Comparison of ENCODE assay signal across 10 cellular contexts in the genomic region with DNA sequence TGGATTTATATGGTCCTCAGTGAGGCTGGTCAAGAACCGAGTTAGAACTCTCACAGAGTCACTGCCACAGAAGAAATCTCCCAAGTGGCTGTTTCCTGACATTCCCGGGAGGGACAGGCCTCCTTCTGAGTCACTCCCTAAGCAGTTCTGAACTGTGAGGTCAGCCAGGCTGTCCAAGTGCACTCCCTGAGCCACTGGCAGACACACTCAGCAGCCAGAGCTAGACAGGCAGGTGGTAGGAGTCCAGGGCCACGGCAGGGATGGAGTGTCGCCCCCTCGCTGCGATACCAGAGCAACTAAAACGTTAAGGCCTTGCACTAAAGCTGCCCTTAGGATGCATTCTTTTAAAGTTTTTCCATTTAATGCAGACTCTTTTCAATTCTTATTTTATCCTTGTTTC.
DNase-seq lines count a peak whose midpoint lies in the region; ATAC-seq, FAIRE-seq and TF ChIP-seq lines count a peak whose summit lies in the region.
"Had no signal": no experiment of that assay in that cellular context is flagged by ENCODE, and none has a peak within 500 bp of the region (broad histone marks: within the 10 kb centered on the region; RNA-seq: fewer than 3 reads in every experiment).

No MANE protein-coding gene starts in this region.

- DNase-seq in H54 (ENCODE audit: insufficient read length, low spot score) (peak; percentile 98), T1000 (lab: John Stamatoyannopoulos, UW) (peak; percentile 62), glomerular visceral epithelial cell (ENCODE audit: extremely low spot score) (peak; percentile 92), smooth muscle cell of the brain vasculature (ENCODE audit: low read depth, low spot score) (peak; percentile 31), NCI-H2227 (lab: John Stamatoyannopoulos, UW; ENCODE audit: unreplicated experiment) (no peak), NCI-H526 treated with DMSO at 0.1 percent for 48 hours (lab: John Stamatoyannopoulos, UW) (no peak), NCI-H2227 treated with DMSO at 0.1 percent for 48 hours (lab: John Stamatoyannopoulos, UW) (no peak)
- DNase-seq: naive B cell; stimulated activated naive CD8-positive, alpha-beta T cell treated with anti-CD3 and anti-CD28 coated beads, Interleukin-15, amount 100 ng/mL, for 72 hours had no signal

- ATAC-seq in GM19351 (IDR thresholded peaks at IDR 0.05; ENCODE audit: unreplicated experiment), result no peak
- ATAC-seq: stimulated activated naive CD8-positive, alpha-beta T cell treated with anti-CD3 and anti-CD28 coated beads, Interleukin-15, amount 100 ng/mL, for 72 hours had no signal

- FAIRE-seq in H54 (lab: Jason Lieb, UNC), result peak; percentile 84

- no peak for TF ChIP-seq POLR2A in H54 (IDR thresholded peaks at IDR 0.05; ENCODE audit: low read depth, low read length)

Comparison
In these comparisons a context has a peak if more than half of its experiments do, and no peak if none do; other contexts are left out.
1. DNase-seq: peak in H54 (single experiment), T1000 (single experiment), glomerular visceral epithelial cell (single experiment) and smooth muscle cell of the brain vasculature (single experiment); none in NCI-H2227 (single experiment), NCI-H526 treated with DMSO at 0.1 percent for 48 hours (single experiment) and NCI-H2227 treated with DMSO at 0.1 percent for 48 hours (single experiment).